24 cellular contexts compared by ENCODE assay signal in the genomic region with DNA sequence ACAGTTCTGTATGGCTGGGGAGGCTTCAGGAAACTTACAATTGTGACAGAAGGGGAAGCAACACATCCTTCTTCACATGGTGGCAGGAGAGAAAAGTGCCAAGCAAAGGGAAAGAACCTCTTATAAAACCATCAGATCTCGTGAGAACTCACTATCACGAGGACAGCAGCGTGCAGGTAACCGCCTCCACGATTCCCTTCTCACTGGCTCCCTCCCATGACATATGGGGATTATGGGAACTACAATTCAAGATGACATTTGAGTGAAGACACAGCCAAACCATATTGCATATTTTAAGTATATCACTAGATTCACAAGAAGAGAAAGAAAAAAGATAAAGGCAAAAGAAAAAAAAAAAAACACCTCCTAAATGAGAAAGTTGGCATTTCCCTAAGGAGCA.
DNase-seq lines count a peak whose midpoint lies in the region; ATAC-seq and TF ChIP-seq lines count a peak whose summit lies in the region.
"Had no signal": no experiment of that assay in that cellular context is flagged by ENCODE, and none has a peak within 500 bp of the region (broad histone marks: within the 10 kb centered on the region; RNA-seq: fewer than 3 reads in every experiment).

No MANE protein-coding gene starts in this region.

- H4K20me1 ChIP-seq in neural progenitor cell (ENCODE audit: low read depth) = no peaks in the 10 kb centered on the region

- H3K79me2 ChIP-seq in neural progenitor cell (ENCODE audit: low read depth) = no peaks in the 10 kb centered on the region

- no peaks in the 10 kb centered on the region for H3K27me3 Mint-ChIP-seq in neural progenitor cell (ENCODE audit: insufficient read depth, low read depth)
- H3K27me3 Mint-ChIP-seq: CD4-positive, alpha-beta T cell; naive thymus-derived CD4-positive, alpha-beta T cell had no signal

- H3K9me3 ChIP-seq in neural progenitor cell (ENCODE audit: low read depth) = no peaks in the 10 kb centered on the region

- H3K9me3 Mint-ChIP-seq in neural progenitor cell = no peaks in the 10 kb centered on the region
- H3K9me3 Mint-ChIP-seq: activated naive CD4-positive, alpha-beta T cell treated with anti-CD3 and anti-CD28 coated beads, Interleukin-2, amount 50 U/mL, for 72 hours; activated T-helper 2 cell treated with anti-CD3 and anti-CD28 coated beads, Interferon-gamma antibody, Interleukin-2, Interleukin-4, amounts not matched to agents 10 μg/mL and 5 μg/mL and 100 μg/mL, durations not matched to agents 14 hours and 24 hours and 36 hours; CD4-positive, alpha-beta T cell; naive thymus-derived CD4-positive, alpha-beta T cell; T-helper 1 cell treated with Interleukin-12 subunit alpha and Interleukin-12 subunit beta and Interleukin-4 antibody, amounts not matched to agents 30 μg/mL and 1 μg/mL, for 36 hours had no signal

- no peaks in the 10 kb centered on the region for H3K36me3 ChIP-seq in neural progenitor cell

- no peaks in the 10 kb centered on the region for H3K4me1 Mint-ChIP-seq in neural progenitor cell
- H3K4me1 Mint-ChIP-seq: naive thymus-derived CD4-positive, alpha-beta T cell had no signal

- H3K27me3 ChIP-seq in neural progenitor cell = no peaks in the 10 kb centered on the region

- no peak overlapping the region for H3K4me3 Mint-ChIP-seq in neural progenitor cell
- H3K4me3 Mint-ChIP-seq: activated CD8-positive, alpha-beta T cell treated with anti-CD3 and anti-CD28 coated beads, Interleukin-2, amount 10 ng/mL, durations not matched to agents 7 days and 5 days; CD4-positive, alpha-beta T cell; naive thymus-derived CD4-positive, alpha-beta T cell; T-helper 1 cell treated with Interleukin-12 subunit alpha and Interleukin-12 subunit beta and Interleukin-4 antibody, amounts not matched to agents 30 μg/mL and 1 μg/mL, for 36 hours had no signal

- no peak overlapping the region for H3K27ac ChIP-seq in neural progenitor cell
- H3K27ac ChIP-seq in caudate nucleus (ENCODE audit: low read depth, low read length) = no peak overlapping the region

- H3K36me3 Mint-ChIP-seq in neural progenitor cell = no peaks in the 10 kb centered on the region
- H3K36me3 Mint-ChIP-seq: activated naive CD4-positive, alpha-beta T cell treated with anti-CD3 and anti-CD28 coated beads, Interleukin-2, amount 50 U/mL, for 72 hours; naive thymus-derived CD4-positive, alpha-beta T cell had no signal

- ATAC-seq in GM18519 (IDR thresholded peaks at IDR 0.05; ENCODE audit: low FRiP score, unreplicated experiment) (no peak), HG03571 (IDR thresholded peaks at IDR 0.05; ENCODE audit: unreplicated experiment) (no peak)
- ATAC-seq: activated CD8-positive, alpha-beta T cell treated with anti-CD3 and anti-CD28 coated beads, Interleukin-2, amount 10 ng/mL, durations not matched to agents 7 days and 5 days; activated naive CD4-positive, alpha-beta T cell treated with anti-CD3 and anti-CD28 coated beads, Interleukin-2, amount 50 U/mL, for 72 hours; naive thymus-derived CD4-positive, alpha-beta T cell had no signal

- no peak overlapping the region for H2AFZ ChIP-seq in neural progenitor cell (replicated peaks)

- H3K4me2 ChIP-seq in neural progenitor cell = no peak overlapping the region

- no peaks in the 10 kb centered on the region for H3K4me1 ChIP-seq in neural progenitor cell

- H3K9ac ChIP-seq in neural progenitor cell = no peak overlapping the region

- DNase-seq in DMS 273 (lab: John Stamatoyannopoulos, UW; ENCODE audit: unreplicated experiment) (peak; percentile 3), DMS 273 treated with DMSO at 0.1 percent for 48 hours (lab: John Stamatoyannopoulos, UW) (no peak), M059J (ENCODE audit: low read depth) (peak; percentile 3), choroid plexus epithelial cell (ENCODE audit: low read depth) (no peak), neural progenitor cell (ENCODE audit: low spot score) (no peak), caudate nucleus (lab: John Stamatoyannopoulos, UW) (no peak)
- DNase-seq: 8988T; activated CD8-positive, alpha-beta T cell treated with anti-CD3 and anti-CD28 coated beads, Interleukin-2, amount 10 ng/mL, durations not matched to agents 7 days and 5 days; anterior cingulate cortex; CD4-positive, alpha-beta T cell; dermis blood vessel endothelial cell; head of caudate nucleus; midbrain; naive thymus-derived CD4-positive, alpha-beta T cell; NCI-H1105 treated with DMSO at 0.1 percent for 48 hours; NCI-H2029; NCI-H2227 treated with DMSO at 0.1 percent for 48 hours; NCI-H69; stimulated activated naive CD4-positive, alpha-beta T cell treated with Interleukin-2 at 50 U/mL for 16 hours had no signal

- no peak overlapping the region for H3K27ac Mint-ChIP-seq in neural progenitor cell
- H3K27ac Mint-ChIP-seq: activated CD8-positive, alpha-beta T cell treated with anti-CD3 and anti-CD28 coated beads, Interleukin-2, amount 10 ng/mL, durations not matched to agents 7 days and 5 days; activated naive CD4-positive, alpha-beta T cell treated with anti-CD3 and anti-CD28 coated beads, Interleukin-2, amount 50 U/mL, for 72 hours; activated T-helper 2 cell treated with anti-CD3 and anti-CD28 coated beads, Interferon-gamma antibody, Interleukin-2, Interleukin-4, amounts not matched to agents 10 μg/mL and 5 μg/mL and 100 μg/mL, durations not matched to agents 14 hours and 24 hours and 36 hours; CD4-positive, alpha-beta T cell; naive thymus-derived CD4-positive, alpha-beta T cell; T-helper 1 cell treated with Interleukin-12 subunit alpha and Interleukin-12 subunit beta and Interleukin-4 antibody, amounts not matched to agents 30 μg/mL and 1 μg/mL, for 36 hours had no signal

- TF ChIP-seq CTCF in choroid plexus epithelial cell (conservative IDR thresholded peaks at IDR 0.05; ENCODE audit: low read depth, low read length) (peak; percentile 17), neural progenitor cell (IDR thresholded peaks at IDR 0.05) (peak; percentile 21)

- H3K4me3 ChIP-seq in choroid plexus epithelial cell (ENCODE audit: low read depth, low read length) = no peak overlapping the region
- no peak overlapping the region for H3K4me3 ChIP-seq in neural progenitor cell

- no peaks in the 10 kb centered on the region for H3F3A ChIP-seq in neural progenitor cell (ENCODE audit: low read depth)

Comparison
In these comparisons a context has a peak if more than half of its experiments do, and no peak if none do; other contexts are left out.
1. DNase-seq: peak in DMS 273 (single experiment) and M059J (single experiment); none in DMS 273 treated with DMSO at 0.1 percent for 48 hours (single experiment), choroid plexus epithelial cell (single experiment), neural progenitor cell (single experiment) and caudate nucleus (0 of 61).